8 cellular contexts compared by ENCODE assay signal in the genomic region with DNA sequence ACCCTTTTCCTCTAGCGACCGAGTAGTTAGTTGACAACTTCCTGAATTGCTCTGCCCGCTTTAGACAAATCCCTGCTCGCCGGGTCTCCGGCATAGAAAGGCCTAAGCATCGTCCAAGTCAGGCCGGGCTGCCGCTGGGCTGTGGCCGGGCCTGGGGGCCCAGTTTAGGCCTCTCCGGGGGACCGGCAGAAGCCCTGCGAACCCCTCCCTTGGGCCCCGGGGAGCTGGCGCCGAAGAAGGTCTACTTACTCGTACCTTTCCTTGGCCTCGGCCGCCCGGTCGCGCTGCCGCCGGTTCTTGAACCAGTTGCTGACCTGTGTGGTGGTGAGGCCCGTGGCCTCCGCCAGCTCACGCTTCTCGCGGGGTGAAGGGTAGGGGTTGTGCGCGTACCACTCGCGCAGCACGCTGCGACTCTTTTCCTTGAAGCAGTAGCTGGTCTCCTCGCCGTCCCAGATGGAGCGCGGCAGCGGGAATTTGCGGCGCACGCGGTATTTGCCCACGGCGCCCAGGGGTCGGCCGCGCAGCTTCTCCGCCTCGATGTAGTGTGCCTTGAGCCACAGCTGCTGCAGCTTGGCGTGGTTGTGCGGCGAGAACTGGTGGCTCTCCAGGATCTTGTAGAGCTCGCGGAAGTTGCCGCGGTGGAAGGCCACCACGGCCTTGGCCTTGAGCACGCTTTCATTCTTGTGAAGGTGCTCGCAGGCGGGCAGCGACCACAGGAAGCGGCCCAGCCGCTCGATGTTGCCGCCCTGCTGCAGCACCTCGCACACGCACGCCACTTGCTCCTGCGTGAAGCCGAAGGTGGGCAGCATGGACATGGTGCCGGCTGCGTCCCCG. TPM values are rescaled to one million over a fixed set of nuclear protein-coding genes. Genes with fewer than 3 reads are reported as not detected.
A peak's percentile ranks its signal among the peaks of the same experiment; 100 is the strongest.
DNase-seq lines count a peak whose midpoint lies in the region; ATAC-seq and TF ChIP-seq lines count a peak whose summit lies in the region.

No MANE protein-coding gene starts in this region.

- peaks cover 57 to 90% (median 83%) of the 10 kb centered on the region in 3 donors for H3K27me3 Mint-ChIP-seq in naive B cell

- H3K4me3 ChIP-seq in GM12864 (ENCODE audit: low read depth, low read length), result peak overlapping the region; percentile 41

- peak overlapping the region in 3 of 6 donors; percentile 42 to 60 (median 42) for H3K27ac Mint-ChIP-seq in naive B cell

- TF ChIP-seq CTCF in GM12864 (IDR thresholded peaks at IDR 0.05; ENCODE audit: low read depth, low read length, missing control alignments), result no peak

- H3K36me3 Mint-ChIP-seq in naive B cell, result no peaks in the 10 kb centered on the region

- peak; percentile 11 to 24 for ATAC-seq in naive B cell (ENCODE audit: low read depth in 2 of 2)
- ATAC-seq in GM21526 (IDR thresholded peaks at IDR 0.05; ENCODE audit: low FRiP score, unreplicated experiment), result no peak

- peaks cover 40 to 75% (median 70%) of the 10 kb centered on the region in 3 donors for H3K4me1 Mint-ChIP-seq in naive B cell

- DNase-seq in GM12864 (ENCODE audit: low read depth) (no peak), NCI-H2227 (lab: John Stamatoyannopoulos, UW; ENCODE audit: unreplicated experiment) (peak; percentile 52), dermis blood vessel endothelial cell (peak; percentile 36), naive B cell (no peak), amniotic stem cell (lab: John Stamatoyannopoulos, UW) (no peak), germinal center (ENCODE audit: low spot score) (no peak), NOMO-1 (lab: John Stamatoyannopoulos, UW; ENCODE audit: unreplicated experiment in 2 of 2) (no peak)

- peak overlapping the region; percentile 76 to 90 (median 86) for H3K4me3 Mint-ChIP-seq in naive B cell

- peaks cover 0 to 3% (median 0%) of the 10 kb centered on the region in 7 donors for H3K9me3 Mint-ChIP-seq in naive B cell

RNA-seq across cellular contexts. Expression of gene SIX2, which starts 0.7 kb away (rescaled TPM):
- 0.09 TPM in 1 of 2 replicates, not detected in the other for total RNA-seq in dermis blood vessel endothelial cell
- polyA plus RNA-seq in naive B cell (ENCODE audit: low read depth in 6 of 6), result not detected

Comparison
In these comparisons a context has a peak if more than half of its experiments do, and no peak if none do; other contexts are left out.
1. DNase-seq: peak in NCI-H2227 (single experiment) and dermis blood vessel endothelial cell (single experiment); none in GM12864 (single experiment), naive B cell (single experiment), amniotic stem cell (single experiment), germinal center (single experiment) and NOMO-1 (0 of 2).